9 cellular contexts compared by ENCODE assay signal in genomic region chr19:45103200-45103624, GRCh38. TPM values are rescaled to one million over a fixed set of nuclear protein-coding genes. Genes with fewer than 3 reads are reported as not detected.
A peak's percentile ranks its signal among the peaks of the same experiment; 100 is the strongest.
DNase-seq lines count a peak whose midpoint lies in the region; ATAC-seq and TF ChIP-seq lines count a peak whose summit lies in the region.
"Had no signal": no experiment of that assay in that cellular context is flagged by ENCODE, and none has a peak within 500 bp of the region (broad histone marks: within the 10 kb centered on the region; RNA-seq: fewer than 3 reads in every experiment).

No MANE protein-coding gene starts in this region.

- DNase-seq in EL (peak; percentile 37), NCI-H69 (lab: John Stamatoyannopoulos, UW) (peak; percentile 96), coronary artery (ENCODE audit: low spot score) (no peak), NOMO-1 treated with DMSO at 0.1 percent for 48 hours (lab: John Stamatoyannopoulos, UW; ENCODE audit: unreplicated experiment) (no peak), ascending aorta (ENCODE audit: low spot score in 2 of 2) (no peak), NCI-H226 (no peak)

- ATAC-seq in GM18873 (IDR thresholded peaks at IDR 0.05; ENCODE audit: low FRiP score, unreplicated experiment): no peak

- intact Hi-C loops in ascending aorta (cut with DNase I): no loop called here

- H3K9me3 ChIP-seq in neutrophil (no peaks in the 10 kb centered on the region), ascending aorta (no peaks in the 10 kb centered on the region)

- H3K27me3 ChIP-seq in neutrophil: no peaks in the 10 kb centered on the region
- H3K27me3 ChIP-seq in ascending aorta: no peaks in the 10 kb centered on the region

- H3K4me1 ChIP-seq in neutrophil (ENCODE audit: control insufficient read depth in 1 of 2, insufficient read depth in 1 of 2, low read depth in 1 of 2, low read length in 1 of 2) (peaks cover 11% of the 10 kb centered on the region in 2 experiments), ascending aorta (peaks cover 0 to 3% of the 10 kb centered on the region in 2 donors)

- no peak overlapping the region for H3K27ac ChIP-seq in coronary artery
- peak overlapping the region; percentile 62 for H3K27ac ChIP-seq in neutrophil
- H3K27ac ChIP-seq in ascending aorta: no peak overlapping the region
- H3K27ac ChIP-seq: SK-N-MC had no signal

- H3K4me3 ChIP-seq in coronary artery (peak overlapping the region; percentile 14), neutrophil (ENCODE audit: low read depth in 1 of 2, low read length in 1 of 2) (peak overlapping the region in 1 of 2 experiments; percentile 32), ascending aorta (no peak overlapping the region)
- H3K4me3 ChIP-seq: SK-N-MC had no signal

- TF ChIP-seq CTCF in coronary artery (IDR thresholded peaks at IDR 0.05) (no peak), neutrophil (IDR thresholded peaks at IDR 0.05) (no peak), ascending aorta (IDR thresholded peaks at IDR 0.05) (no peak)

- H3K36me3 ChIP-seq in neutrophil: peaks cover 8% of the 10 kb centered on the region
- no peaks in the 10 kb centered on the region for H3K36me3 ChIP-seq in ascending aorta

RNA-seq across cellular contexts. Expression of gene PPP1R37, which starts 10.2 kb away (rescaled TPM):
- 17.6 TPM for total RNA-seq in ascending aorta

RNA-seq across cellular contexts. Expression of gene GEMIN7, which starts 24.2 kb away (rescaled TPM):
- 48.2 TPM for total RNA-seq in ascending aorta

RNA-seq across cellular contexts. Expression of gene ZNF296, which starts 26.9 kb away (rescaled TPM):
- total RNA-seq in ascending aorta: not detected

RNA-seq across cellular contexts. Expression of gene NKPD1, which starts 57.6 kb away (rescaled TPM):
- total RNA-seq in ascending aorta: not detected

Comparison
In these comparisons a context has a peak if more than half of its experiments do, and no peak if none do; other contexts are left out.
1. DNase-seq: peak in EL (single experiment) and NCI-H69 (single experiment); none in coronary artery (single experiment), NOMO-1 treated with DMSO at 0.1 percent for 48 hours (single experiment), ascending aorta (0 of 2) and NCI-H226 (single experiment).